Comparison of ENCODE assay signal across 26 cellular contexts in genomic region chr7:49763791-49764190, GRCh38. TPM values are rescaled to one million over a fixed set of nuclear protein-coding genes. Genes with fewer than 3 reads are reported as not detected.
A peak's percentile ranks its signal among the peaks of the same experiment; 100 is the strongest.
DNase-seq lines count a peak whose midpoint lies in the region; ATAC-seq and TF ChIP-seq lines count a peak whose summit lies in the region.
"Had no signal": no experiment of that assay in that cellular context is flagged by ENCODE, and none has a peak within 500 bp of the region (broad histone marks: within the 10 kb centered on the region; RNA-seq: fewer than 3 reads in every experiment).

No MANE protein-coding gene starts in this region.

- no peak overlapping the region for H3K4me3 Mint-ChIP-seq in activated CD4-positive, alpha-beta memory T cell treated with anti-CD3 and anti-CD28 coated beads, Interleukin-2, amount 10 ng/mL, durations not matched to agents 7 days and 5 days
- H3K4me3 Mint-ChIP-seq: B cell; CD4-positive, alpha-beta T cell had no signal

- TF ChIP-seq CTCF in OCI-LY7 (conservative IDR thresholded peaks at IDR 0.05; ENCODE audit: low read length): no peak

- DNase-seq in OCI-LY7 (ENCODE audit: low spot score) (peak; percentile 64), epidermal melanocyte (ENCODE audit: insufficient read length, low spot score) (no peak)
- no peak for DNase-seq in activated CD4-positive, alpha-beta memory T cell treated with anti-CD3 and anti-CD28 coated beads, Interleukin-2, amount 10 ng/mL, durations not matched to agents 7 days and 5 days
- DNase-seq: 8988T; Caco-2; CD4-positive, alpha-beta T cell; DMS153; EL; NCI-H1092; NCI-H1436 treated with DMSO at 0.1 percent for 48 hours; NCI-H2029; NCI-H2171; NCI-H526; SW 1271; T-helper 2 cell had no signal

- H3K27me3 ChIP-seq in BLaER1 treated with 17β-estradiol and CSF1 and Interleukin-3, amounts not matched to agents 10 nM and 100 nM: peaks cover 0 to 2% (median 0%) of the 10 kb centered on the region in 11 experiments; a peak in 1 of 22 replicates

- ATAC-seq in GM18868 (IDR thresholded peaks at IDR 0.05; ENCODE audit: unreplicated experiment) (peak; percentile 24), HG03469 (IDR thresholded peaks at IDR 0.05; ENCODE audit: unreplicated experiment) (peak; percentile 20), HG03175 (IDR thresholded peaks at IDR 0.05; ENCODE audit: unreplicated experiment) (no peak), GM21367 (IDR thresholded peaks at IDR 0.05; ENCODE audit: unreplicated experiment) (no peak)
- ATAC-seq: Right ventricle myocardium inferior had no signal

- H3K9ac ChIP-seq in BLaER1 treated with 17β-estradiol and CSF1 and Interleukin-3, amounts not matched to agents 10 nM and 100 nM: no peak overlapping the region

- POLR2A ChIA-PET in OCI-LY7 (lab: Charles Lee): interaction anchor here (0.6 to 1.7 kb wide), 4 partner anchors 8 to 26 kb away, joined by 3 to 5 read pairs (median 4); no protein-coding TSS in a partner anchor
- POLR2A ChIA-PET in activated CD4-positive, alpha-beta memory T cell treated with anti-CD3 and anti-CD28 coated beads, Interleukin-2, amount 10 ng/mL, durations not matched to agents 7 days and 5 days (lab: Charles Lee): no interaction called here

- no peak overlapping the region for H3K27ac Mint-ChIP-seq in activated CD4-positive, alpha-beta memory T cell treated with anti-CD3 and anti-CD28 coated beads, Interleukin-2, amount 10 ng/mL, durations not matched to agents 7 days and 5 days
- H3K27ac Mint-ChIP-seq: B cell; CD4-positive, alpha-beta T cell had no signal

- H2AFZ ChIP-seq in OCI-LY7 (ENCODE audit: low read length): peak overlapping the region; percentile 93

- BruUV-seq in OCI-LY7 (replicated peaks; lab: Mats Ljungman, UMichigan): no TSS peak

- no peak overlapping the region for H3K27ac ChIP-seq in BLaER1 treated with 17β-estradiol and CSF1 and Interleukin-3, amounts not matched to agents 10 nM and 100 nM
- peak overlapping the region; percentile 63 for H3K27ac ChIP-seq in OCI-LY7 (ENCODE audit: low read depth, low read length, poor library complexity, severe bottlenecking)
- H3K27ac ChIP-seq: HL-60 had no signal

- intact Hi-C loops in OCI-LY7 (cut with micrococcal nuclease; ENCODE audit: unreplicated experiment): no loop called here

- peaks cover 0 to 54% (median 42%) of the 10 kb centered on the region in 10 experiments; a peak in 18 of 20 replicates for H3K4me1 ChIP-seq in BLaER1 treated with 17β-estradiol and CSF1 and Interleukin-3, amounts not matched to agents 10 nM and 100 nM
- H3K4me1 ChIP-seq in OCI-LY7 (ENCODE audit: insufficient read depth, low read length, poor library complexity, severe bottlenecking): peaks cover 58% of the 10 kb centered on the region
- H3K4me1 ChIP-seq: Caco-2 had no signal

- no peaks in the 10 kb centered on the region for H3K36me3 Mint-ChIP-seq in activated CD4-positive, alpha-beta memory T cell treated with anti-CD3 and anti-CD28 coated beads, Interleukin-2, amount 10 ng/mL, durations not matched to agents 7 days and 5 days (ENCODE audit: low read depth)

- H3K4me2 ChIP-seq in BLaER1 treated with 17β-estradiol and CSF1 and Interleukin-3, amounts not matched to agents 10 nM and 100 nM: peak overlapping the region in 10 of 11 experiments; percentile 8 to 67 (median 48); a peak in 17 of 22 replicates
- H3K4me2 ChIP-seq in OCI-LY7 (ENCODE audit: low read length): peak overlapping the region; percentile 38

- CTCF ChIA-PET in OCI-LY7 (lab: Charles Lee; ENCODE audit: unreplicated experiment): no interaction called here
- CTCF ChIA-PET in activated CD4-positive, alpha-beta memory T cell treated with anti-CD3 and anti-CD28 coated beads, Interleukin-2, amount 10 ng/mL, durations not matched to agents 7 days and 5 days (lab: Charles Lee): no interaction called here

- peaks cover 0 to 4% (median 0%) of the 10 kb centered on the region in 11 experiments; a peak in 2 of 22 replicates for H3K9me3 ChIP-seq in BLaER1 treated with 17β-estradiol and CSF1 and Interleukin-3, amounts not matched to agents 10 nM and 100 nM (replicated peaks in 1 of 11)
- H3K9me3 ChIP-seq in OCI-LY7 (ENCODE audit: low read length): peaks cover 11% of the 10 kb centered on the region
- H3K9me3 ChIP-seq: Caco-2, HAP-1 had no signal

- no peaks in the 10 kb centered on the region for H3K4me1 Mint-ChIP-seq in activated CD4-positive, alpha-beta memory T cell treated with anti-CD3 and anti-CD28 coated beads, Interleukin-2, amount 10 ng/mL, durations not matched to agents 7 days and 5 days

- no peaks in the 10 kb centered on the region for H3K9me3 Mint-ChIP-seq in activated CD4-positive, alpha-beta memory T cell treated with anti-CD3 and anti-CD28 coated beads, Interleukin-2, amount 10 ng/mL, durations not matched to agents 7 days and 5 days

- no peaks in the 10 kb centered on the region for H3K36me3 ChIP-seq in BLaER1 treated with 17β-estradiol and CSF1 and Interleukin-3, amounts not matched to agents 10 nM and 100 nM
- peaks cover 9% of the 10 kb centered on the region; the same call in 1 of the 2 replicates for H3K36me3 ChIP-seq in OCI-LY7 (ENCODE audit: insufficient read depth, low read length)
- H3K36me3 ChIP-seq: HAP-1 had no signal

- no peaks in the 10 kb centered on the region for H3K9me2 ChIP-seq in OCI-LY7 (ENCODE audit: insufficient read depth, low read length)

- no peaks in the 10 kb centered on the region for H3K79me2 ChIP-seq in OCI-LY7 (ENCODE audit: insufficient read depth, low read depth, low read length)

- 0 out of 22 replicates have a peak, but pooled peaks cover 0 to 7% (median 0%) of the 10 kb centered on the region in 11 experiments for H4K20me1 ChIP-seq in BLaER1 treated with 17β-estradiol and CSF1 and Interleukin-3, amounts not matched to agents 10 nM and 100 nM
- no peaks in the 10 kb centered on the region for H4K20me1 ChIP-seq in OCI-LY7 (ENCODE audit: insufficient read depth, low read length)

- no peaks in the 10 kb centered on the region for H3K27me3 Mint-ChIP-seq in activated CD4-positive, alpha-beta memory T cell treated with anti-CD3 and anti-CD28 coated beads, Interleukin-2, amount 10 ng/mL, durations not matched to agents 7 days and 5 days
- H3K27me3 Mint-ChIP-seq: B cell had no signal

- no peak overlapping the region for H3K4me3 ChIP-seq in BLaER1 treated with 17β-estradiol and CSF1 and Interleukin-3, amounts not matched to agents 10 nM and 100 nM
- H3K4me3 ChIP-seq in OCI-LY7 (ENCODE audit: low read depth, low read length, poor library complexity, severe bottlenecking): no peak overlapping the region
- H3K4me3 ChIP-seq: HAP-1 had no signal

RNA-seq across cellular contexts. Expression of gene VWC2, which starts 9.6 kb away (rescaled TPM):
- total RNA-seq in OCI-LY7 (2014; rRNA removed; shearing (Covaris generic)): not detected in 2 replicates
- not detected in 2 replicates for total RNA-seq in OCI-LY7 (2022)
- not detected for total RNA-seq in activated CD4-positive, alpha-beta memory T cell treated with anti-CD3 and anti-CD28 coated beads, Interleukin-2, amount 10 ng/mL, durations not matched to agents 7 days and 5 days
- total RNA-seq: B cell; Caco-2; CD4-positive, alpha-beta T cell; HT1080; SK-MEL-5 had no signal

Comparison
In these comparisons a context has a peak if more than half of its experiments do, and no peak if none do; other contexts are left out.
1. ATAC-seq: peak in GM18868 (single experiment) and HG03469 (single experiment); none in HG03175 (single experiment) and GM21367 (single experiment).